1 cellular context compared by ENCODE assay signal in the genomic region with DNA sequence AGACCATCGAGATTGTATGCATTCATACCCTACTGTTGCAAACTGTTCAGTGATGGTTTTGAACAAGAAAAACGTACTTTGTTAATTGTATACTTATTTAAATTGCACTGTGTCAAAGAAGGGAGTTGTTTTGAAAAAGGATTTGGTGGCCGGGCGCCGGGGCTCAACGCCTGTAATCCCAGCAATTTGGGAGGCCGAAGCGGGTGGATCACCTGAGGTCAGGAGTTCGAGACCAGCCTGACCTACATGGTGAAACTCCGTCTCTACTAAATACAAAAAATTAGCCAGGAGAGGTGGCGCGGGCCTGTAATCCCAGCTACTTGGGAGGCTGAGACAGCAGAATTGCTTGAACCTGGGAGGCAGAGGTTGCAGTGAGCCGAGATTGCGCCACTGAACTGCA.
A peak's percentile ranks its signal among the peaks of the same experiment; 100 is the strongest.
TF ChIP-seq lines count a peak whose summit lies in the region.
"Not testable (repeated sequence)": the region's sequence is repeated elsewhere in the genome, so short reads cannot be mapped to it uniquely, and the experiment has no call there.

No MANE protein-coding gene starts in this region.

TF ChIP-seq in K562, 482 proteins besides CTCF, POLR2A, EP300 and RAD21:
- TF ChIP-seq BCOR (IDR thresholded peaks at IDR 0.05) = peak; percentile 11; the same call in 1 of the 2 replicates
- not testable (repeated sequence) for TF ChIP-seq CEBPG (CRISPR knock-in tag; IDR thresholded peaks at IDR 0.05)
- 0 out of 4 replicates have a peak, but pooled peaks of 1 of the 2 experiments have one; percentile 16 for TF ChIP-seq CEBPG (tag; conservative IDR thresholded peaks at IDR 0.05 in 1 of 2, IDR thresholded peaks at IDR 0.05 in 1 of 2)
